9 cellular contexts compared by ENCODE assay signal in genomic region chr15:23304267-23304666, GRCh38. TPM values are rescaled to one million over a fixed set of nuclear protein-coding genes. Genes with fewer than 3 reads are reported as not detected.
DNase-seq lines count a peak whose midpoint lies in the region; TF ChIP-seq lines count a peak whose summit lies in the region.
"Not testable (repeated sequence)": the region's sequence is repeated elsewhere in the genome, so short reads cannot be mapped to it uniquely, and the experiment has no call there.
"Had no signal": no experiment of that assay in that cellular context is flagged by ENCODE, and none has a peak within 500 bp of the region (broad histone marks: within the 10 kb centered on the region; RNA-seq: fewer than 3 reads in every experiment).

No MANE protein-coding gene starts in this region.

- not testable (repeated sequence) for H3K9me2 ChIP-seq in SU-DHL-6 (replicated peaks; ENCODE audit: insufficient read depth, low read length)

- peak overlapping the region; percentile 52 for H3K4me2 ChIP-seq in SU-DHL-6 (ENCODE audit: low read depth, low read length, poor library complexity, severe bottlenecking)

- H3F3A ChIP-seq in SU-DHL-6 (ENCODE audit: insufficient read depth) = not testable (repeated sequence)

- not testable (repeated sequence) for H3K9me3 Mint-ChIP-seq in activated naive CD8-positive, alpha-beta T cell (ENCODE audit: low read depth); neural crest cell; stimulated activated naive CD8-positive, alpha-beta T cell treated with anti-CD3 and anti-CD28 coated beads, Interleukin-15, Interleukin-2, amounts not matched to agents 100 ng/mL and 50 ng/mL, for 24 hours
- H3K9me3 Mint-ChIP-seq in endodermal cell = peaks cover 39% of the 10 kb centered on the region

- not testable (repeated sequence) for H4K20me1 ChIP-seq in SU-DHL-6 (ENCODE audit: low read depth, low read length)

- peak overlapping the region; percentile 42; the same call in 1 of the 2 replicates for H3K27ac ChIP-seq in SU-DHL-6 (ENCODE audit: low read depth, low read length)
- H3K27ac ChIP-seq in endodermal cell (ENCODE audit: low read depth, low read length) = not testable (repeated sequence)

- H3K27ac Mint-ChIP-seq in activated naive CD8-positive, alpha-beta T cell = peak overlapping the region; percentile 61
- H3K27ac Mint-ChIP-seq in endodermal cell = peak overlapping the region; percentile 79
- peak overlapping the region; percentile 43 for H3K27ac Mint-ChIP-seq in neural crest cell (ENCODE audit: unreplicated experiment)
- H3K27ac Mint-ChIP-seq in stimulated activated naive CD8-positive, alpha-beta T cell treated with anti-CD3 and anti-CD28 coated beads, Interleukin-15, Interleukin-2, amounts not matched to agents 100 ng/mL and 50 ng/mL, for 24 hours = peak overlapping the region; percentile 64

- H3K9ac ChIP-seq in SU-DHL-6 (ENCODE audit: low read length) = peak overlapping the region; percentile 32
- H3K9ac ChIP-seq in endodermal cell (ENCODE audit: extremely low read depth, low read length, poor library complexity, severe bottlenecking) = not testable (repeated sequence)

- POLR2A ChIA-PET in BJ (lab: Charles Lee) = not testable (repeated sequence)

- H3K27me3 ChIP-seq in BJ (ENCODE audit: control insufficient read depth, insufficient read depth, low read length); SU-DHL-6 (ENCODE audit: low read length); endodermal cell (ENCODE audit: control insufficient read depth, insufficient read depth, low read length, poor library complexity, severe bottlenecking): not testable (repeated sequence)

- not testable (repeated sequence) for H3K27me3 Mint-ChIP-seq in activated naive CD8-positive, alpha-beta T cell; endodermal cell (ENCODE audit: insufficient read depth); neural crest cell (ENCODE audit: low read depth); stimulated activated naive CD8-positive, alpha-beta T cell treated with anti-CD3 and anti-CD28 coated beads, Interleukin-15, Interleukin-2, amounts not matched to agents 100 ng/mL and 50 ng/mL, for 24 hours

- CTCF ChIA-PET in BJ (lab: Yijun Ruan, JAX) = not testable (repeated sequence)

- not testable (repeated sequence) for H2AFZ ChIP-seq in SU-DHL-6 (ENCODE audit: low read depth, low read length, severe bottlenecking)

- H3K4me3 ChIP-seq in BJ (ENCODE audit: low read depth, low read length) (peak overlapping the region; percentile 47), SU-DHL-6 (ENCODE audit: insufficient read depth, low read length, poor library complexity, severe bottlenecking) (peak overlapping the region; percentile 32), endodermal cell (ENCODE audit: low read length) (peak overlapping the region; percentile 74), iPS-18c (ENCODE audit: insufficient read depth, low read depth, low read length) (peak overlapping the region; percentile 20; the same call in 1 of the 2 replicates)

- H3K36me3 Mint-ChIP-seq in activated naive CD8-positive, alpha-beta T cell; neural crest cell (ENCODE audit: low read depth): not testable (repeated sequence)
- H3K36me3 Mint-ChIP-seq in endodermal cell (ENCODE audit: low read depth) = peaks cover 19% of the 10 kb centered on the region
- peaks cover 26% of the 10 kb centered on the region for H3K36me3 Mint-ChIP-seq in stimulated activated naive CD8-positive, alpha-beta T cell treated with anti-CD3 and anti-CD28 coated beads, Interleukin-15, Interleukin-2, amounts not matched to agents 100 ng/mL and 50 ng/mL, for 24 hours (ENCODE audit: low read depth)

- not testable (repeated sequence) for H3K79me2 ChIP-seq in SU-DHL-6 (ENCODE audit: insufficient read depth, low read length)

- H3K4me1 ChIP-seq in endodermal cell (ENCODE audit: control insufficient read depth, insufficient read depth, low read length) = not testable (repeated sequence)

- not testable (repeated sequence) for H3K9me3 ChIP-seq in SU-DHL-6 (ENCODE audit: insufficient read depth, low read length); iPS-18c (ENCODE audit: control insufficient read depth, insufficient read depth, low read length)
- peaks cover 17% of the 10 kb centered on the region for H3K9me3 ChIP-seq in endodermal cell (ENCODE audit: control insufficient read depth, low read length)

- peak overlapping the region; percentile 88 for H3K4me3 Mint-ChIP-seq in activated naive CD8-positive, alpha-beta T cell
- H3K4me3 Mint-ChIP-seq in endodermal cell = peak overlapping the region; percentile 75
- H3K4me3 Mint-ChIP-seq in neural crest cell = peak overlapping the region; percentile 92
- peak overlapping the region; percentile 89 for H3K4me3 Mint-ChIP-seq in stimulated activated naive CD8-positive, alpha-beta T cell treated with anti-CD3 and anti-CD28 coated beads, Interleukin-15, Interleukin-2, amounts not matched to agents 100 ng/mL and 50 ng/mL, for 24 hours

- DNase-seq in BJ (ENCODE audit: low read depth); endodermal cell; neural crest cell (ENCODE audit: low read depth, low spot score): not testable (repeated sequence)
- peak; percentile 18 for DNase-seq in HT-29 (ENCODE audit: low spot score)

- not testable (repeated sequence) for TF ChIP-seq CTCF in BJ (IDR thresholded peaks at IDR 0.05; ENCODE audit: insufficient read depth, low read depth, low read length); SU-DHL-6 (IDR thresholded peaks at IDR 0.05; ENCODE audit: insufficient read depth, low read length, poor library complexity, severe bottlenecking); endodermal cell (conservative IDR thresholded peaks at IDR 0.05); neural crest cell (conservative IDR thresholded peaks at IDR 0.05)

- WGBS in endodermal cell (ENCODE audit: insufficient coverage in 1 of 2, insufficient read length in 1 of 2), 2 experiments = 20 to 46% methylated on average over 1 to 7 of the region's 7 CpGs

- peaks cover 17% of the 10 kb centered on the region for H3K4me1 Mint-ChIP-seq in activated naive CD8-positive, alpha-beta T cell (ENCODE audit: low read depth)
- not testable (repeated sequence) for H3K4me1 Mint-ChIP-seq in endodermal cell
- H3K4me1 Mint-ChIP-seq in neural crest cell = peaks cover 22% of the 10 kb centered on the region
- H3K4me1 Mint-ChIP-seq in stimulated activated naive CD8-positive, alpha-beta T cell treated with anti-CD3 and anti-CD28 coated beads, Interleukin-15, Interleukin-2, amounts not matched to agents 100 ng/mL and 50 ng/mL, for 24 hours (ENCODE audit: low read depth) = peaks cover 30% of the 10 kb centered on the region

- H3K36me3 ChIP-seq in BJ (ENCODE audit: control insufficient read depth, insufficient read depth, low read length); SU-DHL-6 (ENCODE audit: low read length): not testable (repeated sequence)
- peaks cover 12% of the 10 kb centered on the region for H3K36me3 ChIP-seq in endodermal cell (ENCODE audit: control insufficient read depth, insufficient read depth, low read length)

RNA-seq across cellular contexts. Expression of gene GOLGA6L26, which starts 29.7 kb away (rescaled TPM):
- polyA plus RNA-seq in BJ (2011; rRNA removed) = not detected in 2 replicates
- not detected in 2 replicates for polyA minus RNA-seq in BJ (2011; rRNA and poly(A)+ RNA removed)
- not detected in 2 replicates for total RNA-seq in HT-29 (2014; rRNA removed; shearing (Covaris generic))
- total RNA-seq in endodermal cell = not detected
- polyA plus RNA-seq in endodermal cell (2013, experiment 1 of 2) = not detected
- not detected for polyA plus RNA-seq in endodermal cell (2013, experiment 2 of 2)
- total RNA-seq in neural crest cell = not detected in 2 replicates
- total RNA-seq: Right ventricle myocardium inferior had no signal

RNA-seq across cellular contexts. Expression of gene GOLGA8S, which starts 50.3 kb away (rescaled TPM):
- polyA plus RNA-seq in BJ (2011; rRNA removed) = 0.01 and 0.04 TPM in 2 replicates
- not detected in 2 replicates for polyA minus RNA-seq in BJ (2011; rRNA and poly(A)+ RNA removed)
- total RNA-seq in HT-29 (2014; rRNA removed; shearing (Covaris generic)) = not detected in 2 replicates
- total RNA-seq in endodermal cell (under 1 TPM in 1 of 2 donors, not detected in 1; 0.07 TPM), neural crest cell (0.25 and 0.33 TPM in 2 replicates)
- polyA plus RNA-seq in endodermal cell (2013, experiment 1 of 2) = not detected
- polyA plus RNA-seq in endodermal cell (2013, experiment 2 of 2) = not detected

Comparison
In these comparisons a context has a peak if more than half of its experiments do, and no peak if none do; other contexts are left out.
1. H3K4me3 ChIP-seq: peak in every context shown above with its lines; median percentile 74 in endodermal cell; 47 in BJ; 32 in SU-DHL-6; 20 in iPS-18c.